ENCODE assay signal across 9 cellular contexts in genomic region chr15:73081321-73081958, GRCh38. TPM values are rescaled to one million over a fixed set of nuclear protein-coding genes. Genes with fewer than 3 reads are reported as not detected.
DNase-seq lines count a peak whose midpoint lies in the region; ATAC-seq and TF ChIP-seq lines count a peak whose summit lies in the region.
"Had no signal": no experiment of that assay in that cellular context is flagged by ENCODE, and none has a peak within 500 bp of the region (broad histone marks: within the 10 kb centered on the region; RNA-seq: fewer than 3 reads in every experiment).

No MANE protein-coding gene starts in this region.

- no peak overlapping the region for H3K27ac ChIP-seq in brain microvascular endothelial cell

- no peaks in the 10 kb centered on the region for H3K27me3 ChIP-seq in brain microvascular endothelial cell (replicated peaks)

- no peak overlapping the region for H3K27ac Mint-ChIP-seq in type B pancreatic cell
- H3K27ac Mint-ChIP-seq in activated naive CD8-positive, alpha-beta T cell treated with anti-CD3 and anti-CD28 coated beads for 36 hours: no peak overlapping the region
- H3K27ac Mint-ChIP-seq: IgD-negative memory B cell had no signal

- H3K4me1 Mint-ChIP-seq in type B pancreatic cell (ENCODE audit: unreplicated experiment): peaks cover 19% of the 10 kb centered on the region
- peaks cover 2% of the 10 kb centered on the region for H3K4me1 Mint-ChIP-seq in activated naive CD8-positive, alpha-beta T cell treated with anti-CD3 and anti-CD28 coated beads for 36 hours

- no peak for ATAC-seq in HG03175 (IDR thresholded peaks at IDR 0.05; ENCODE audit: unreplicated experiment)

- H3K36me3 ChIP-seq in brain microvascular endothelial cell (replicated peaks): no peaks in the 10 kb centered on the region

- in situ Hi-C loops in brain microvascular endothelial cell (cut with HindIII; ENCODE audit: low pct_ligation_motif_present, low sequenced_read_pairs): loop anchor here (25.0 kb wide), 1 partner anchor 319 kb away; no protein-coding TSS in a partner anchor

- DNase-seq in AG09319 (ENCODE audit: extremely low read depth, low read depth) (peak; percentile 29), GM12864 (ENCODE audit: low read depth) (peak; percentile 8), NCI-H2171 treated with DMSO at 0.1 percent for 48 hours (lab: John Stamatoyannopoulos, UW) (peak; percentile 83), brain microvascular endothelial cell (peak; percentile 30), kidney tubule cell (ENCODE audit: low spot score) (peak; percentile 55), type B pancreatic cell (ENCODE audit: extremely low spot score, unreplicated experiment) (no peak)
- DNase-seq in activated naive CD8-positive, alpha-beta T cell treated with anti-CD3 and anti-CD28 coated beads for 36 hours: no peak

- H3K4me3 ChIP-seq in GM12864 (ENCODE audit: low read depth, low read length): no peak overlapping the region
- H3K4me3 ChIP-seq in brain microvascular endothelial cell (ENCODE audit: low read depth, low read length): no peak overlapping the region

- TF ChIP-seq CTCF in AG09319 (IDR thresholded peaks at IDR 0.05; ENCODE audit: low read depth, low read length) (peak; percentile 55), GM12864 (IDR thresholded peaks at IDR 0.05; ENCODE audit: low read depth, low read length, missing control alignments) (peak; percentile 44), brain microvascular endothelial cell (IDR thresholded peaks at IDR 0.05; ENCODE audit: low read depth, low read length, missing control alignments) (peak; percentile 60), type B pancreatic cell (conservative IDR thresholded peaks at IDR 0.05) (peak; percentile 82)

- H3K9me3 Mint-ChIP-seq in type B pancreatic cell: no peaks in the 10 kb centered on the region
- no peaks in the 10 kb centered on the region for H3K9me3 Mint-ChIP-seq in activated naive CD8-positive, alpha-beta T cell treated with anti-CD3 and anti-CD28 coated beads for 36 hours
- H3K9me3 Mint-ChIP-seq: IgD-negative memory B cell had no signal

- H3K36me3 Mint-ChIP-seq in type B pancreatic cell: no peaks in the 10 kb centered on the region
- H3K36me3 Mint-ChIP-seq in activated naive CD8-positive, alpha-beta T cell treated with anti-CD3 and anti-CD28 coated beads for 36 hours: no peaks in the 10 kb centered on the region
- H3K36me3 Mint-ChIP-seq: IgD-negative memory B cell had no signal

- H3K4me3 Mint-ChIP-seq in type B pancreatic cell: no peak overlapping the region
- H3K4me3 Mint-ChIP-seq in activated naive CD8-positive, alpha-beta T cell treated with anti-CD3 and anti-CD28 coated beads for 36 hours: no peak overlapping the region
- H3K4me3 Mint-ChIP-seq: IgD-negative memory B cell had no signal

- no peaks in the 10 kb centered on the region for H3K27me3 Mint-ChIP-seq in type B pancreatic cell
- H3K27me3 Mint-ChIP-seq in activated naive CD8-positive, alpha-beta T cell treated with anti-CD3 and anti-CD28 coated beads for 36 hours: peaks cover 13% of the 10 kb centered on the region

RNA-seq across cellular contexts. Expression of gene NEO1, which starts 29.2 kb away (rescaled TPM):
- total RNA-seq in type B pancreatic cell (ENCODE audit: low replicate concordance): 35.8 and 94.7 TPM in 2 replicates
- total RNA-seq in activated naive CD8-positive, alpha-beta T cell treated with anti-CD3 and anti-CD28 coated beads for 36 hours: 1 to 10 TPM; 4.1 to 4.7 TPM

Comparison
In these comparisons a context has a peak if more than half of its experiments do, and no peak if none do; other contexts are left out.
1. DNase-seq: peak in AG09319 (single experiment), GM12864 (single experiment), NCI-H2171 treated with DMSO at 0.1 percent for 48 hours (single experiment), brain microvascular endothelial cell (single experiment) and kidney tubule cell (single experiment); none in type B pancreatic cell (single experiment) and activated naive CD8-positive, alpha-beta T cell treated with anti-CD3 and anti-CD28 coated beads for 36 hours (single experiment).
2. Peak in every context shown above with its lines, with median percentiles within 50 percentile points of each other: CTCF ChIP-seq.